13 cellular contexts compared by ENCODE assay signal in genomic region chr12:76784600-76785051, GRCh38. TPM values are rescaled to one million over a fixed set of nuclear protein-coding genes. Genes with fewer than 3 reads are reported as not detected.
DNase-seq lines count a peak whose midpoint lies in the region; ATAC-seq and TF ChIP-seq lines count a peak whose summit lies in the region.
"Had no signal": no experiment of that assay in that cellular context is flagged by ENCODE, and none has a peak within 500 bp of the region (broad histone marks: within the 10 kb centered on the region; RNA-seq: fewer than 3 reads in every experiment).

No MANE protein-coding gene starts in this region.

- H3K27ac ChIP-seq in gastroesophageal sphincter: peak overlapping the region; percentile 60 to 65 (median 62)
- H3K27ac ChIP-seq: SK-N-MC had no signal

- H3K36me3 ChIP-seq in gastroesophageal sphincter: no peaks in the 10 kb centered on the region

- TF ChIP-seq CTCF in AG10803 (conservative IDR thresholded peaks at IDR 0.05; ENCODE audit: low read length): no peak
- peak in 1 of 4 experiments; percentile 19 for TF ChIP-seq CTCF in gastroesophageal sphincter (IDR thresholded peaks at IDR 0.05)

- no peaks in the 10 kb centered on the region for H3K9me3 Mint-ChIP-seq in immature natural killer cell
- no peaks in the 10 kb centered on the region for H3K9me3 Mint-ChIP-seq in effector memory CD8-positive, alpha-beta T cell
- H3K9me3 Mint-ChIP-seq: activated naive CD4-positive, alpha-beta T cell treated with anti-CD3 and anti-CD28 coated beads, Interleukin-2, amount 50 U/mL, for 24 hours had no signal

- H3K4me1 ChIP-seq in gastroesophageal sphincter: peaks cover 16 to 80% (median 25%) of the 10 kb centered on the region in 3 donors

- H3K27me3 Mint-ChIP-seq in immature natural killer cell (ENCODE audit: low read depth in 3 of 3): no peaks in the 10 kb centered on the region
- H3K27me3 Mint-ChIP-seq in effector memory CD8-positive, alpha-beta T cell: no peaks in the 10 kb centered on the region
- H3K27me3 Mint-ChIP-seq: activated CD4-positive, alpha-beta T cell treated with anti-CD3 and anti-CD28 coated beads, Interleukin-2, amount 10 ng/mL, durations not matched to agents 7 days and 5 days; activated naive CD4-positive, alpha-beta T cell treated with anti-CD3 and anti-CD28 coated beads, Interleukin-2, amount 50 U/mL, for 24 hours; CD4-positive, CD25-positive, alpha-beta regulatory T cell; naive thymus-derived CD8-positive, alpha-beta T cell had no signal

- H3K4me3 ChIP-seq in AG10803 (ENCODE audit: low read length) (peak overlapping the region; percentile 26), gastroesophageal sphincter (peak overlapping the region in 1 of 2 donors; percentile 12)
- H3K4me3 ChIP-seq: SK-N-MC had no signal

- DNase-seq in AG10803 (ENCODE audit: low read depth) (peak; percentile 88), amniotic stem cell (lab: John Stamatoyannopoulos, UW) (peak; percentile 7), pons (ENCODE audit: low spot score) (peak; percentile 82), immature natural killer cell (no peak)
- no peak for DNase-seq in effector memory CD8-positive, alpha-beta T cell
- DNase-seq: activated CD4-positive, alpha-beta T cell treated with anti-CD3 and anti-CD28 coated beads, Interleukin-2, amount 10 ng/mL, durations not matched to agents 7 days and 5 days; CD4-positive, CD25-positive, alpha-beta regulatory T cell; naive thymus-derived CD8-positive, alpha-beta T cell had no signal

- no peaks in the 10 kb centered on the region for H3K27me3 ChIP-seq in gastroesophageal sphincter

- peaks cover 43 to 75% of the 10 kb centered on the region in 2 donors for H3K4me1 Mint-ChIP-seq in immature natural killer cell
- H3K4me1 Mint-ChIP-seq in effector memory CD8-positive, alpha-beta T cell (ENCODE audit: low read depth in 2 of 2): peaks cover 26 to 33% of the 10 kb centered on the region in 2 donors

- no peak overlapping the region for H3K27ac Mint-ChIP-seq in immature natural killer cell
- peak overlapping the region in 1 of 2 donors; percentile 4 for H3K27ac Mint-ChIP-seq in effector memory CD8-positive, alpha-beta T cell
- H3K27ac Mint-ChIP-seq: activated CD4-positive, alpha-beta T cell treated with anti-CD3 and anti-CD28 coated beads, Interleukin-2, amount 10 ng/mL, durations not matched to agents 7 days and 5 days had no signal

- H3K36me3 Mint-ChIP-seq in immature natural killer cell: no peaks in the 10 kb centered on the region
- H3K36me3 Mint-ChIP-seq in effector memory CD8-positive, alpha-beta T cell (ENCODE audit: insufficient read depth): peaks cover 2% of the 10 kb centered on the region

- H3K4me3 Mint-ChIP-seq in immature natural killer cell: no peak overlapping the region
- no peak overlapping the region for H3K4me3 Mint-ChIP-seq in effector memory CD8-positive, alpha-beta T cell
- H3K4me3 Mint-ChIP-seq: activated CD4-positive, alpha-beta T cell treated with anti-CD3 and anti-CD28 coated beads, Interleukin-2, amount 10 ng/mL, durations not matched to agents 7 days and 5 days; activated naive CD4-positive, alpha-beta T cell treated with anti-CD3 and anti-CD28 coated beads, Interleukin-2, amount 50 U/mL, for 24 hours; CD4-positive, CD25-positive, alpha-beta regulatory T cell; naive thymus-derived CD8-positive, alpha-beta T cell had no signal

- TF ChIP-seq POLR2A in gastroesophageal sphincter (IDR thresholded peaks at IDR 0.05): no peak

- ATAC-seq in gastroesophageal sphincter (peak; percentile 43), GM18502 (IDR thresholded peaks at IDR 0.05; ENCODE audit: poor library complexity, unreplicated experiment) (no peak)
- no peak for ATAC-seq in effector memory CD8-positive, alpha-beta T cell (replicated peaks)
- no peak for ATAC-seq in activated CD4-positive, CD25-positive, alpha-beta regulatory T cell treated with anti-CD3 and anti-CD28 coated beads, Interleukin-2, amount 50 U/mL, for 24 hours
- ATAC-seq: naive thymus-derived CD8-positive, alpha-beta T cell had no signal

- H3K9me3 ChIP-seq in gastroesophageal sphincter: no peaks in the 10 kb centered on the region

- 1 to 11% methylated on average over 3 to 4 of the region's 4 CpGs for whole genome bisulfite sequencing in gastroesophageal sphincter (ENCODE audit: low coverage in 1 of 2), 2 donors

- no peak for TF ChIP-seq EP300 in gastroesophageal sphincter (IDR thresholded peaks at IDR 0.05)

RNA-seq across cellular contexts. Expression of gene ZDHHC17, which starts 20.7 kb away (rescaled TPM):
- total RNA-seq in gastroesophageal sphincter: 10 to 100 TPM; 25.4 to 71.8 (median 36.8) TPM
- polyA plus RNA-seq in immature natural killer cell: 10 to 100 TPM in 2 of 3 donors, 1 to 10 TPM in 1; 9.2 to 15.8 (median 11.0) TPM

Comparison
In these comparisons a context has a peak if more than half of its experiments do, and no peak if none do; other contexts are left out.
1. DNase-seq: peak in AG10803 (single experiment), amniotic stem cell (single experiment) and pons (single experiment); none in immature natural killer cell (0 of 3) and effector memory CD8-positive, alpha-beta T cell (0 of 3).